ENCODE assay signal across 22 cellular contexts in the genomic region with DNA sequence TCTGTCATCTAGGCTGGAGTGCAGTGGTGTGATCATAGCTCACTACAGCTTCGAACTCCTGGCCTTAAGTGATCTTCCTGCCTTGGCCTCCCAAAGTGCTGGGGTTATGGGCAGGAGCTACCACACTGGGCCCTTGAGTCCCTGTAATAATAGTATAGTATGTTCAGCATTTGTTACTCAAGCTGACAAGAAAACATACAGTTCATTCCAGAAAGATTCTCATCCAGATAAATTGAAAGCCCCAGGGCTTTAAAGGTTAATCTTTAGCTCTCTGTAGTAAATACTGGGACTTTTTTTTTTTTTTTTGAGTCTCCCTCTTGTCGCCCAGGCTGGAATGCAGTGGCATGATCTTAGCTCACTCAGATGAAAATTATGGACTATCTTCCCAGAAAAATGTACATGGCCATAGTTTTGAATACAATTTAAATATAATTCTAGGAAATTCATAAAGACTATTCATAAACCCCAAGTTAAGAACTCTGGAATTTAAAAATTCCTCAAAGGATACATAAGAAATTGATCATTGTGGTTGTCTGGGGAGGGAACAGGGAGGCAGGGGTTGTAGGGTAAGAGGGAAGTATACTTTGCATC.
"Had no signal": no experiment of that assay in that cellular context is flagged by ENCODE, and none has a peak within 500 bp of the region (broad histone marks: within the 10 kb centered on the region; RNA-seq: fewer than 3 reads in every experiment).

No MANE protein-coding gene starts in this region.

- ATAC-seq: activated naive CD4-positive, alpha-beta T cell treated with anti-CD3 and anti-CD28 coated beads, Interleukin-2, amount 50 U/mL, for 72 hours; heart right ventricle; left cardiac atrium had no signal

- H3K9me3 ChIP-seq: esophagus squamous epithelium, heart right ventricle, right atrium auricular region, stomach, testis, upper lobe of left lung had no signal

- H3K36me3 ChIP-seq: esophagus squamous epithelium, right atrium auricular region, stomach, upper lobe of left lung had no signal

- H3K4me1 ChIP-seq: esophagus squamous epithelium, heart right ventricle, right atrium auricular region, stomach, testis had no signal

- H3K27ac ChIP-seq: esophagus squamous epithelium, heart right ventricle, right atrium auricular region, skin epidermis, stomach, testis, upper lobe of left lung had no signal

- H3K27ac Mint-ChIP-seq: activated naive CD4-positive, alpha-beta T cell treated with anti-CD3 and anti-CD28 coated beads, Interleukin-2, amount 50 U/mL, for 72 hours; activated T-helper 1 cell treated with anti-CD3 and anti-CD28 coated beads, Interleukin-12 subunit alpha, Interleukin-12 subunit beta, Interleukin-2, Interleukin-4 antibody, amounts not matched to agents 30 ng/mL and 10 ng/mL and 1 ng/mL, durations not matched to agents 14 hours and 24 hours and 36 hours had no signal

- H3K4me3 Mint-ChIP-seq: activated T-helper 1 cell treated with anti-CD3 and anti-CD28 coated beads, Interleukin-12 subunit alpha, Interleukin-12 subunit beta, Interleukin-2, Interleukin-4 antibody, amounts not matched to agents 30 ng/mL and 10 ng/mL and 1 ng/mL, durations not matched to agents 14 hours and 24 hours and 36 hours; immature natural killer cell had no signal

- H3K4me1 Mint-ChIP-seq: immature natural killer cell had no signal

- H3K27me3 ChIP-seq: esophagus squamous epithelium, heart right ventricle, right atrium auricular region, stomach, testis, upper lobe of left lung had no signal

- H3K4me3 ChIP-seq: esophagus squamous epithelium, heart right ventricle, lung, right atrium auricular region, skin epidermis, stomach, testis, upper lobe of left lung had no signal

- FAIRE-seq: endothelial cell of umbilical vein had no signal

- H3K9me3 Mint-ChIP-seq: activated naive CD4-positive, alpha-beta T cell treated with anti-CD3 and anti-CD28 coated beads, Interleukin-2, amount 50 U/mL, for 72 hours; activated T-helper 1 cell treated with anti-CD3 and anti-CD28 coated beads, Interleukin-12 subunit alpha, Interleukin-12 subunit beta, Interleukin-2, Interleukin-4 antibody, amounts not matched to agents 30 ng/mL and 10 ng/mL and 1 ng/mL, durations not matched to agents 14 hours and 24 hours and 36 hours had no signal

- DNase-seq: activated CD4-positive, CD25-positive, alpha-beta regulatory T cell treated with anti-CD3 and anti-CD28 coated beads, Interleukin-2, amount 50 U/mL, for 72 hours; activated gamma-delta T cell treated with Interleukin-2 at 50 U/mL for 16 hours; activated T-cell treated with anti-CD3 and anti-CD28 coated beads for 4 hours; amygdala; dermis blood vessel endothelial cell; effector memory CD4-positive, alpha-beta T cell; esophagus squamous epithelium; heart right ventricle; immature natural killer cell; left cardiac atrium; midbrain; occipital lobe; stimulated activated CD4-positive, alpha-beta T cell treated with anti-CD3 and anti-CD28 coated beads, Interleukin-2, amount 100 ng/mL, for 48 hours; stomach; testis; upper lobe of left lung had no signal
